Comparison of ENCODE assay signal across 12 cellular contexts in the genomic region with DNA sequence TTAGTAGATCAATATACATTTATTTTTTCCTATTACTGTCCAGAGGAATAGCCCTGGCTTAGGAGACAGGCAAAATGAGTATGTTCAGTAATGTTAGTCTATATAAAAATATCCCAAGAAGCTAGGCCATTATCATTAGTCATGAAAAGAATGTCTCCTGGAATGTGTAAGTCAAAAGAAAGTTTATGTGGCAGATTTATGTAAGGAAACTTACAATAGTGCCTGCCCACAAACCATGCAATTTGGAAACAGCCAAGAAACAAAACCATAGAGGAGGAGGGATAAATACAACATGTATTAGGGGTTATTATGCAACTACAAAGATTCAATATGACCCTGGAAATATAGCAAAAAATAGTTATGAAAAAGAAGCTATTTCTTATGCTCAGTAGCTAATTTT.
"Had no signal": no experiment of that assay in that cellular context is flagged by ENCODE, and none has a peak within 500 bp of the region (broad histone marks: within the 10 kb centered on the region; RNA-seq: fewer than 3 reads in every experiment).

No MANE protein-coding gene starts in this region.

- H3K27me3 ChIP-seq: dorsolateral prefrontal cortex, esophagus squamous epithelium, gastrocnemius medialis, thyroid gland had no signal

- H3K4me2 ChIP-seq: smooth muscle cell had no signal

- H3K4me3 ChIP-seq: dorsolateral prefrontal cortex, esophagus squamous epithelium, gastrocnemius medialis, smooth muscle cell, thyroid gland had no signal

- H3K4me1 ChIP-seq: esophagus squamous epithelium, gastrocnemius medialis, thyroid gland had no signal

- DNase-seq: activated CD4-positive, alpha-beta T cell treated with anti-CD3 and anti-CD28 coated beads, Interleukin-2, amount 50 U/mL, for 1 hour; activated naive CD4-positive, alpha-beta T cell treated with anti-CD3 and anti-CD28 coated beads, Interleukin-2, amount 10 ng/mL, durations not matched to agents 7 days and 5 days; activated T-cell treated with anti-CD3 and anti-CD28 coated beads for 4 hours; amniotic stem cell; dorsolateral prefrontal cortex; esophagus squamous epithelium; gastrocnemius medialis; midbrain; right cardiac atrium; thyroid gland had no signal

- H3K9me3 ChIP-seq: esophagus squamous epithelium, gastrocnemius medialis, thyroid gland had no signal

- ATAC-seq: gastrocnemius medialis; right cardiac atrium; stimulated activated effector memory CD8-positive, alpha-beta T cell treated with anti-CD3 and anti-CD28 coated beads, Interleukin-12 subunit alpha, Interleukin-12 subunit beta, amount 100 ng/mL, for 72 hours had no signal

- H3K27ac ChIP-seq: dorsolateral prefrontal cortex, esophagus squamous epithelium, gastrocnemius medialis, thyroid gland had no signal

- H3K36me3 ChIP-seq: esophagus squamous epithelium, gastrocnemius medialis, thyroid gland had no signal
